ENCODE assay signal across 8 cellular contexts in the genomic region with DNA sequence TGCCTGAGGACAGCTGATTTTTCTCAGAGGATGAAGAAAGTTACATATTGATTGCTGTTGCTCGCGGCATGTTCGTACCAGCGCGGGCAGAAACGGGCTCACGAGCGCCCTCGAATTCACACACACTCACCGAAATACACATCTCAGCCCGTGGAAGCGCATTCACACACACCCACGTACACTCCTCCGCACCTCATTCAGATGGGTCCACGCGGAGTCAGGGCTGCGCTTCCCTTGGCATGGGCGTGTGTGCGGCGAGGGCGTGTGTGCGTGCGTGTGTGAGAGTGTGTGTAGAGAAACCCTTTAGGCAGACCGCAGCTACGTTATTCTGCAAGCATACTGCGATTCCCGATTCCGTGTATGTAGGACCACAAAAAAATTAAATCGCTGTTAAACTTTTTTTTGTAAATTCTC. TPM values are rescaled to one million over a fixed set of nuclear protein-coding genes. Genes with fewer than 3 reads are reported as not detected.
DNase-seq lines count a peak whose midpoint lies in the region; ATAC-seq and TF ChIP-seq lines count a peak whose summit lies in the region.

No MANE protein-coding gene starts in this region.

- H3K27ac Mint-ChIP-seq in CD8-positive, alpha-beta T cell, result no peak overlapping the region
- H3K27ac Mint-ChIP-seq in T-helper 17 cell, result no peak overlapping the region
- H3K27ac Mint-ChIP-seq in osteocyte (ENCODE audit: unreplicated experiment), result no peak overlapping the region

- peaks cover 10% of the 10 kb centered on the region for H3K27me3 ChIP-seq in CD8-positive, alpha-beta T cell (ENCODE audit: insufficient read depth, low read length)
- peaks cover 43% of the 10 kb centered on the region for H3K27me3 ChIP-seq in MG63

- H3K36me3 ChIP-seq in CD8-positive, alpha-beta T cell (ENCODE audit: insufficient read depth, low read length), result no peaks in the 10 kb centered on the region
- no peaks in the 10 kb centered on the region for H3K36me3 ChIP-seq in MG63

- POLR2A ChIA-PET in CD8-positive, alpha-beta T cell (lab: Charles Lee), result no interaction called here

- no peak for ATAC-seq in CD8-positive, alpha-beta T cell
- ATAC-seq in T-helper 17 cell (peak; percentile 45), GM18858 (IDR thresholded peaks at IDR 0.05; ENCODE audit: unreplicated experiment) (no peak), GM21390 (IDR thresholded peaks at IDR 0.05; ENCODE audit: unreplicated experiment) (no peak)

- no peaks in the 10 kb centered on the region for H3K36me3 Mint-ChIP-seq in CD8-positive, alpha-beta T cell
- H3K36me3 Mint-ChIP-seq in T-helper 17 cell (ENCODE audit: low read depth), result no peaks in the 10 kb centered on the region
- H3K36me3 Mint-ChIP-seq in osteocyte (ENCODE audit: unreplicated experiment), result no peaks in the 10 kb centered on the region

- H3K4me3 ChIP-seq in CD8-positive, alpha-beta T cell (ENCODE audit: low read depth, low read length), result peak overlapping the region; percentile 52
- H3K4me3 ChIP-seq in fibroblast of the aortic adventitia (ENCODE audit: low read depth, low read length) (peak overlapping the region; percentile 67), MG63 (no peak overlapping the region)

- H3K4me3 Mint-ChIP-seq in CD8-positive, alpha-beta T cell, result peak overlapping the region; percentile 52
- H3K4me3 Mint-ChIP-seq in T-helper 17 cell, result peak overlapping the region; percentile 78
- peak overlapping the region; percentile 93 for H3K4me3 Mint-ChIP-seq in osteocyte (ENCODE audit: unreplicated experiment)

- CTCF ChIA-PET in CD8-positive, alpha-beta T cell (lab: Charles Lee), result no interaction called here

- H3K9me3 ChIP-seq in CD8-positive, alpha-beta T cell (ENCODE audit: low read length), result no peaks in the 10 kb centered on the region
- H3K9me3 ChIP-seq in T-helper 17 cell (ENCODE audit: control insufficient read depth, low read length, poor library complexity, severe bottlenecking) (no peaks in the 10 kb centered on the region), MG63 (no peaks in the 10 kb centered on the region)

- no peak for DNase-seq in CD8-positive, alpha-beta T cell
- DNase-seq in T-helper 17 cell, result no peak
- peak; percentile 3 for DNase-seq in fibroblast of the aortic adventitia (ENCODE audit: low read depth)
- DNase-seq in osteocyte (ENCODE audit: extremely low spot score, unreplicated experiment), result no peak
- no peak for DNase-seq in kidney glomerular epithelial cell (lab: John Stamatoyannopoulos, UW)
- no peak for DNase-seq in MG63

- TF ChIP-seq CTCF in CD8-positive, alpha-beta T cell (IDR thresholded peaks at IDR 0.05), result no peak
- no peak for TF ChIP-seq CTCF in fibroblast of the aortic adventitia (IDR thresholded peaks at IDR 0.05; ENCODE audit: insufficient read depth, low read length)
- TF ChIP-seq CTCF in osteocyte (IDR thresholded peaks at IDR 0.05), result no peak

- peaks cover 37% of the 10 kb centered on the region for H3K4me1 Mint-ChIP-seq in CD8-positive, alpha-beta T cell (ENCODE audit: low read depth)
- peaks cover 21% of the 10 kb centered on the region for H3K4me1 Mint-ChIP-seq in T-helper 17 cell
- H3K4me1 Mint-ChIP-seq in osteocyte (ENCODE audit: unreplicated experiment), result peaks cover 39% of the 10 kb centered on the region

- H3K27me3 Mint-ChIP-seq in CD8-positive, alpha-beta T cell (ENCODE audit: low read depth), result peaks cover 46% of the 10 kb centered on the region
- peaks cover 65% of the 10 kb centered on the region for H3K27me3 Mint-ChIP-seq in T-helper 17 cell
- H3K27me3 Mint-ChIP-seq in osteocyte (ENCODE audit: unreplicated experiment), result peaks cover 49% of the 10 kb centered on the region

- peaks cover 31% of the 10 kb centered on the region for H3K4me1 ChIP-seq in CD8-positive, alpha-beta T cell (ENCODE audit: insufficient read depth, low read length)

- no peak overlapping the region for H3K27ac ChIP-seq in CD8-positive, alpha-beta T cell (ENCODE audit: low read depth, low read length)

- H3K9me3 Mint-ChIP-seq in CD8-positive, alpha-beta T cell, result peaks cover 2% of the 10 kb centered on the region
- H3K9me3 Mint-ChIP-seq in osteocyte (ENCODE audit: unreplicated experiment), result no peaks in the 10 kb centered on the region

- intact Hi-C loops in CD8-positive, alpha-beta T cell (cut with DNase I, micrococcal nuclease), result no loop called here

RNA-seq across cellular contexts. Expression of a gene that starts 2.1 kb away (rescaled TPM):
- not detected for total RNA-seq in CD8-positive, alpha-beta T cell
- total RNA-seq in T-helper 17 cell, result under 1 TPM; 0.15 to 0.29 TPM
- total RNA-seq in fibroblast of the aortic adventitia (ENCODE audit: low replicate concordance), result 0.82 and 1.4 TPM in 2 replicates
- 0.57 and 0.62 TPM in 2 replicates for total RNA-seq in osteocyte
- not detected in 2 replicates for total RNA-seq in MG63 (2014; rRNA removed; shearing (Covaris generic); ENCODE audit: low replicate concordance)
